20 cellular contexts compared by ENCODE assay signal in genomic region chr5:69149676-69150010, GRCh38.
"Had no signal": no experiment of that assay in that cellular context is flagged by ENCODE, and none has a peak within 500 bp of the region (broad histone marks: within the 10 kb centered on the region; RNA-seq: fewer than 3 reads in every experiment).

No MANE protein-coding gene starts in this region.

- DNase-seq: KBM-7, MG63, NCI-H1092, NCI-H1105 treated with DMSO at 0.1 percent for 48 hours, NCI-H1417 treated with DMSO at 0.1 percent for 48 hours, NCI-H146, NCI-H1694 treated with DMSO at 0.1 percent for 48 hours, NCI-H1930, NCI-H2081, NCI-H2171 treated with DMSO at 0.1 percent for 48 hours, NCI-H345, NCI-H524 treated with DMSO at 0.1 percent for 48 hours, NCI-H69, NCI-H774, Right ventricle myocardium superior, RPMI8226, SIG-M5 had no signal

- H3K4me3 ChIP-seq: MG63, SJSA1, SK-N-MC had no signal

- H3K36me3 ChIP-seq: MG63, SJSA1 had no signal

- H3K27me3 ChIP-seq: MG63, SJSA1 had no signal

- H3K4me1 ChIP-seq: SJSA1 had no signal

- H3K27ac ChIP-seq: HL-60, SJSA1, SK-N-MC had no signal

- H3K9me3 ChIP-seq: MG63, SJSA1 had no signal
